Comparison of ENCODE assay signal across 1 cellular context in genomic region chr6:26336355-26337198, GRCh38.
TF ChIP-seq lines count a peak whose summit lies in the region.

No MANE protein-coding gene starts in this region.

TF ChIP-seq in IMR-90, 13 proteins besides CTCF, POLR2A, EP300 and RAD21 (continued from another document):
- no peak for TF ChIP-seq ELK1 (IDR thresholded peaks at IDR 0.05; ENCODE audit: borderline replicate concordance, low read depth, low read length)
TF ChIP-seq in IMR-90: peak in this region for 2.
